Comparison of ENCODE assay signal across 13 cellular contexts in genomic region chr2:199851886-199852285, GRCh38. TPM values are rescaled to one million over a fixed set of nuclear protein-coding genes. Genes with fewer than 3 reads are reported as not detected.
DNase-seq lines count a peak whose midpoint lies in the region; ATAC-seq and TF ChIP-seq lines count a peak whose summit lies in the region.
"Had no signal": no experiment of that assay in that cellular context is flagged by ENCODE, and none has a peak within 500 bp of the region (broad histone marks: within the 10 kb centered on the region; RNA-seq: fewer than 3 reads in every experiment).

No MANE protein-coding gene starts in this region.

- peaks cover 83% of the 10 kb centered on the region for H3K27me3 Mint-ChIP-seq in osteocyte (ENCODE audit: unreplicated experiment)

- TF ChIP-seq CTCF in osteocyte (IDR thresholded peaks at IDR 0.05): no peak

- peaks cover 7% of the 10 kb centered on the region for H3K4me1 Mint-ChIP-seq in osteocyte (ENCODE audit: unreplicated experiment)

- DNase-seq in NCI-H345 (lab: John Stamatoyannopoulos, UW) (peak; percentile 57), NCI-H345 treated with DMSO at 0.1 percent for 48 hours (lab: John Stamatoyannopoulos, UW; ENCODE audit: unreplicated experiment) (no peak), NCI-H2171 treated with DMSO at 0.1 percent for 48 hours (lab: John Stamatoyannopoulos, UW) (peak; percentile 53), astrocyte of the hippocampus (ENCODE audit: low read depth, low spot score) (peak; percentile 7), superior temporal gyrus (ENCODE audit: extremely low spot score) (peak; percentile 39), HT-29 (ENCODE audit: low spot score) (no peak), osteocyte (ENCODE audit: extremely low spot score, unreplicated experiment) (no peak)
- DNase-seq: activated CD4-positive, alpha-beta T cell treated with anti-CD3 and anti-CD28 coated beads, Interleukin-2, amount 50 U/mL, for 1 hour; activated T-cell treated with anti-CD3 and anti-CD28 coated beads, Interleukin-2, amount 50 U/mL, for 24 hours; CD8-positive, alpha-beta memory T cell; foreskin fibroblast; stimulated activated naive CD4-positive, alpha-beta T cell treated with Interleukin-2 at 50 U/mL for 16 hours had no signal

- H3K36me3 Mint-ChIP-seq in osteocyte (ENCODE audit: unreplicated experiment): no peaks in the 10 kb centered on the region

- H3K27ac Mint-ChIP-seq in osteocyte (ENCODE audit: unreplicated experiment): no peak overlapping the region

- no peaks in the 10 kb centered on the region for H3K9me3 Mint-ChIP-seq in osteocyte (ENCODE audit: unreplicated experiment)
- H3K9me3 Mint-ChIP-seq: activated T-cell treated with anti-CD3 and anti-CD28 coated beads, Interleukin-2, amount 50 U/mL, for 24 hours; CD8-positive, alpha-beta memory T cell had no signal

- no peak overlapping the region for H3K4me3 Mint-ChIP-seq in osteocyte (ENCODE audit: unreplicated experiment)

- ATAC-seq in GM18867 (IDR thresholded peaks at IDR 0.05; ENCODE audit: unreplicated experiment): no peak

RNA-seq across cellular contexts. Expression of gene FTCDNL1, which starts 0.9 kb away (rescaled TPM):
- total RNA-seq in HT-29 (2014; rRNA removed; shearing (Covaris generic)): 0.69 TPM in 1 of 2 replicates, not detected in the other
- total RNA-seq in osteocyte: 0.76 TPM in 1 of 2 replicates, not detected in the other

RNA-seq across cellular contexts. Expression of gene C2orf69, which starts 59.2 kb away (rescaled TPM):
- 6.4 and 6.8 TPM in 2 replicates for total RNA-seq in HT-29 (2014; rRNA removed; shearing (Covaris generic))
- 8.8 and 9.3 TPM in 2 replicates for total RNA-seq in osteocyte

Comparison
In these comparisons a context has a peak if more than half of its experiments do, and no peak if none do; other contexts are left out.
1. DNase-seq: peak in NCI-H345 (single experiment), NCI-H2171 treated with DMSO at 0.1 percent for 48 hours (single experiment), astrocyte of the hippocampus (single experiment) and superior temporal gyrus (single experiment); none in NCI-H345 treated with DMSO at 0.1 percent for 48 hours (single experiment), HT-29 (single experiment) and osteocyte (single experiment).